In the genomic region with DNA sequence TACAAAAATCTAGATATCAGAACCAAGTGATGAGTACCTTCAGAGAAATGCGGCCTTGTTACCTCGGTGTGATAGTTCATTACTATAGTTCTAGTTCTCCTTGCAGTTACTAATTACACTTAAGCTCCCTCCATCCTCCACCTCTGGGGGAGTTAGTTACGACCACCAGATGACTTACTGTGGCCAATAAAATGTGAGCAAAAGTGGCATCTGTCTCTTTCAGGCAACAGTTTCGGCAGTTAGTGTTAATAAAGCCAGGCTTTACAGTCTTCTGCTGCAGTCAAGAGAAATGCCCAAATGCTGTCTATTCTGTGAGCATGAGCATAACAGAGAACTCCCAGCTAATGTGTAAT, we compare ENCODE assay signal across 25 cellular contexts.
"Had no signal": no experiment of that assay in that cellular context is flagged by ENCODE, and none has a peak within 500 bp of the region (broad histone marks: within the 10 kb centered on the region; RNA-seq: fewer than 3 reads in every experiment).

No MANE protein-coding gene starts in this region.

- H3K27ac Mint-ChIP-seq: endodermal cell; nephron progenitor cell; stimulated activated naive CD8-positive, alpha-beta T cell treated with anti-CD3 and anti-CD28 coated beads, Interleukin-15, Interleukin-2, amounts not matched to agents 100 ng/mL and 50 ng/mL, for 24 hours had no signal

- H3K4me1 ChIP-seq: foreskin keratinocyte had no signal

- H3K27ac ChIP-seq: brain microvascular endothelial cell, epithelial cell of prostate, foreskin keratinocyte, left lung, right atrium auricular region had no signal

- H3K27me3 Mint-ChIP-seq: stimulated activated naive CD8-positive, alpha-beta T cell treated with anti-CD3 and anti-CD28 coated beads, Interleukin-15, Interleukin-2, amounts not matched to agents 100 ng/mL and 50 ng/mL, for 24 hours had no signal

- H3K9me3 Mint-ChIP-seq: endodermal cell; stimulated activated naive CD8-positive, alpha-beta T cell treated with anti-CD3 and anti-CD28 coated beads, Interleukin-15, Interleukin-2, amounts not matched to agents 100 ng/mL and 50 ng/mL, for 24 hours had no signal

- DNase-seq: activated CD4-positive, CD25-positive, alpha-beta regulatory T cell treated with anti-CD3 and anti-CD28 coated beads, Interleukin-2, amount 50 U/mL, for 72 hours; activated CD8-positive, alpha-beta memory T cell treated with anti-CD3 and anti-CD28 coated beads for 24 hours; activated CD8-positive, alpha-beta memory T cell treated with anti-CD3 and anti-CD28 coated beads, Interleukin-2, amount 50 U/mL, for 48 hours; activated effector memory CD4-positive, alpha-beta T cell treated with anti-CD3 and anti-CD28 coated beads, Interleukin-2, amount 50 U/mL, for 16 hours; activated naive CD4-positive, alpha-beta T cell treated with anti-CD3 and anti-CD28 coated beads, Interleukin-2, amount 50 U/mL, for 16 hours; activated T-cell treated with anti-CD3 and anti-CD28 coated beads, Interleukin-2, amount 50 U/mL, for 48 hours; aorta; brain microvascular endothelial cell; central memory CD4-positive, alpha-beta T cell; endodermal cell; foreskin keratinocyte; head of caudate nucleus; kidney; left lung; mammary epithelial cell; midbrain; nephron progenitor cell; occipital lobe; stimulated activated CD4-positive, alpha-beta T cell treated with anti-CD3 and anti-CD28 coated beads, Interleukin-2, amount 100 ng/mL, for 24 hours; T-helper 1 cell; T1000; trophoblast cell had no signal

- H3K9me3 ChIP-seq: left lung, right atrium auricular region had no signal

- H3K4me3 ChIP-seq: left lung, right atrium auricular region had no signal

- H3K27me3 ChIP-seq: brain microvascular endothelial cell, foreskin keratinocyte, left lung, right atrium auricular region had no signal

- H3K36me3 ChIP-seq: brain microvascular endothelial cell, left lung, right atrium auricular region had no signal

- H3K4me3 Mint-ChIP-seq: endodermal cell; nephron progenitor cell; stimulated activated naive CD8-positive, alpha-beta T cell treated with anti-CD3 and anti-CD28 coated beads, Interleukin-15, Interleukin-2, amounts not matched to agents 100 ng/mL and 50 ng/mL, for 24 hours had no signal

- ATAC-seq: foreskin keratinocyte, left lung had no signal
